2 cellular contexts compared by ENCODE assay signal in the genomic region with DNA sequence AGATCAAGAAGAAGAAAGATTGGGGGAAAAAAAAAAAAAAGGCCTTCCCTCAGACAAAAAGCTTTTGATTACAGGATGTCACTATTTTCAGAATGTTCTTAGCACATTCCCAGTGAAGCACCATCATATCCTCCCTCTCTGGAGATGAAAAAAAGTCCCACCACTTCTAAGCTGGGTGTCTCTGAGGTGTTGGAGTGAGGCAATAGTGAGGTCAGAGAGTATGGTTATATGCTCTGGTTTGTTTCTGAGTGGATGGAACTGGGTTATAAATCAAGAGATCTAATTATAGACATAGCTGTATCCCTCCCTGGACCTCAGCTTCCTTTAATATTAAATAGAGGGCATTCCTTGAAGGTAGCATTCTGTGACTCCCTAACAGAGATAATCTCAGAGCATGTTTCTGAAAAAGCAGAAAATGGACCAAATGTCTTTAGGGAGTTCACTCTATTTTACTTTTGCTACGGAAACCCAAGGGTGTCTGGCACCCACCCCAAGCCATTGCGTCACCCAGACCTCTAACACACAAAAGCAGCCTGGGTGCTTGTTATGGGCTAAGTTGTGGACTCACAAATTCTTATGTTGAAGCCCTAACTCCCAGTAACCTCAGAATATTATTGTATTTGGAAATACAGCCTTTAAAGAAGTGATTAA.
TF ChIP-seq lines count a peak whose summit lies in the region.

No MANE protein-coding gene starts in this region.

TF ChIP-seq in liver, 16 proteins besides CTCF, POLR2A, EP300 and RAD21 (continued from another document):
- TF ChIP-seq, protein P1, sequence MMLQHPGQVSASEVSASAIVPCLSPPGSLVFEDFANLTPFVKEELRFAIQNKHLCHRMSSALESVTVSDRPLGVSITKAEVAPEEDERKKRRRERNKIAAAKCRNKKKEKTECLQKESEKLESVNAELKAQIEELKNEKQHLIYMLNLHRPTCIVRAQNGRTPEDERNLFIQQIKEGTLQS (IDR thresholded peaks at IDR 0.05), result peak; percentile 13
- TF ChIP-seq SP1 (IDR thresholded peaks at IDR 0.05) (no peak), FOXA1 (IDR thresholded peaks at IDR 0.05) (no peak)

TF ChIP-seq in HepG2, 621 proteins besides CTCF, POLR2A, EP300 and RAD21:
- TF ChIP-seq, protein P2, sequence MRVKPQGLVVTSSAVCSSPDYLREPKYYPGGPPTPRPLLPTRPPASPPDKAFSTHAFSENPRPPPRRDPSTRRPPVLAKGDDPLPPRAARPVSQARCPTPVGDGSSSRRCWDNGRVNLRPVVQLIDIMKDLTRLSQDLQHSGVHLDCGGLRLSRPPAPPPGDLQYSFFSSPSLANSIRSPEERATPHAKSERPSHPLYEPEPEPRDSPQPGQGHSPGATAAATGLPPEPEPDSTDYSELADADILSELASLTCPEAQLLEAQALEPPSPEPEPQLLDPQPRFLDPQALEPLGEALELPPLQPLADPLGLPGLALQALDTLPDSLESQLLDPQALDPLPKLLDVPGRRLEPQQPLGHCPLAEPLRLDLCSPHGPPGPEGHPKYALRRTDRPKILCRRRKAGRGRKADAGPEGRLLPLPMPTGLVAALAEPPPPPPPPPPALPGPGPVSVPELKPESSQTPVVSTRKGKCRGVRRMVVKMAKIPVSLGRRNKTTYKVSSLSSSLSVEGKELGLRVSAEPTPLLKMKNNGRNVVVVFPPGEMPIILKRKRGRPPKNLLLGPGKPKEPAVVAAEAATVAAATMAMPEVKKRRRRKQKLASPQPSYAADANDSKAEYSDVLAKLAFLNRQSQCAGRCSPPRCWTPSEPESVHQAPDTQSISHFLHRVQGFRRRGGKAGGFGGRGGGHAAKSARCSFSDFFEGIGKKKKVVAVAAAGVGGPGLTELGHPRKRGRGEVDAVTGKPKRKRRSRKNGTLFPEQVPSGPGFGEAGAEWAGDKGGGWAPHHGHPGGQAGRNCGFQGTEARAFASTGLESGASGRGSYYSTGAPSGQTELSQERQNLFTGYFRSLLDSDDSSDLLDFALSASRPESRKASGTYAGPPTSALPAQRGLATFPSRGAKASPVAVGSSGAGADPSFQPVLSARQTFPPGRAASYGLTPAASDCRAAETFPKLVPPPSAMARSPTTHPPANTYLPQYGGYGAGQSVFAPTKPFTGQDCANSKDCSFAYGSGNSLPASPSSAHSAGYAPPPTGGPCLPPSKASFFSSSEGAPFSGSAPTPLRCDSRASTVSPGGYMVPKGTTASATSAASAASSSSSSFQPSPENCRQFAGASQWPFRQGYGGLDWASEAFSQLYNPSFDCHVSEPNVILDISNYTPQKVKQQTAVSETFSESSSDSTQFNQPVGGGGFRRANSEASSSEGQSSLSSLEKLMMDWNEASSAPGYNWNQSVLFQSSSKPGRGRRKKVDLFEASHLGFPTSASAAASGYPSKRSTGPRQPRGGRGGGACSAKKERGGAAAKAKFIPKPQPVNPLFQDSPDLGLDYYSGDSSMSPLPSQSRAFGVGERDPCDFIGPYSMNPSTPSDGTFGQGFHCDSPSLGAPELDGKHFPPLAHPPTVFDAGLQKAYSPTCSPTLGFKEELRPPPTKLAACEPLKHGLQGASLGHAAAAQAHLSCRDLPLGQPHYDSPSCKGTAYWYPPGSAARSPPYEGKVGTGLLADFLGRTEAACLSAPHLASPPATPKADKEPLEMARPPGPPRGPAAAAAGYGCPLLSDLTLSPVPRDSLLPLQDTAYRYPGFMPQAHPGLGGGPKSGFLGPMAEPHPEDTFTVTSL (CRISPR knock-in tag; IDR thresholded peaks at IDR 0.05; ENCODE audit: borderline replicate concordance), result no peak
- TF ChIP-seq SNAPC2 (CRISPR knock-in tag; IDR thresholded peaks at IDR 0.05) (no peak), MLXIP (CRISPR knock-in tag; IDR thresholded peaks at IDR 0.05; ENCODE audit: borderline replicate concordance) (no peak), PAWR (CRISPR knock-in tag; IDR thresholded peaks at IDR 0.05; ENCODE audit: borderline replicate concordance) (no peak), ZNF30 (CRISPR knock-in tag; IDR thresholded peaks at IDR 0.05) (no peak), ZNF724P (CRISPR knock-in tag; IDR thresholded peaks at IDR 0.05; ENCODE audit: borderline replicate concordance) (no peak)
- TF ChIP-seq, protein P3, sequence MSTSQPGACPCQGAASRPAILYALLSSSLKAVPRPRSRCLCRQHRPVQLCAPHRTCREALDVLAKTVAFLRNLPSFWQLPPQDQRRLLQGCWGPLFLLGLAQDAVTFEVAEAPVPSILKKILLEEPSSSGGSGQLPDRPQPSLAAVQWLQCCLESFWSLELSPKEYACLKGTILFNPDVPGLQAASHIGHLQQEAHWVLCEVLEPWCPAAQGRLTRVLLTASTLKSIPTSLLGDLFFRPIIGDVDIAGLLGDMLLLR (CRISPR knock-in tag; IDR thresholded peaks at IDR 0.05), result no peak
